Comparison of ENCODE assay signal across 18 cellular contexts in the genomic region with DNA sequence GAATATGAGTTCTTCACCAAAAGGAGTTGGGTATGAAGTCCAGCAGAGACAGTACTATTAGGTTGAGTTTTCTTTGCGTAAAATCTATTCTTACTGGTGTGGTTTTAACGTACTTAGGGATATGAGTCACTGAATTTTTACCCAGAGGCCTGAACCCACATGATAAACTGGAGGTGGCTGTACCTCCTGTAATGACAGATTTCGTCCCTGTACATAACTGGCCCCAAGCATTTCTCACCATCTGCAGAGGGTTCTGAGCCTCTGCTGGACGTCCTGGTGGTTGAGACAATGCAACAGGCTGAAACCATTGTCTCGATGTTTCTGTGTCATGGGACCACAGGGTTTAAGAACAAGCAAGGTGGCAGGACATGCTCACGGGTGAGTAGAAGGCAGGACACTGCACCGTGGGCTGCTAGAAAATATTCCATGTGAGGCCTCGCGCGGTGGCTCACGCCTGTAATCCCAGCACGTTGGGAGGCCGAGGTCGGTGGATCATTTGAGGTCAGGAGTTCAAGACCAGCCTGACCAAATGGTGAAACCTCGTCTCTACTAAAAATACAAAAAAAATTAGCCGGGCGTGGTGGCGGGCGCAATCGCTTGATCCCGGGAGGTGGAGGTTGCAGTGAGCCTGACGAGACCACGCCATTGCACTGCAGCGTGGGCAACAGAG.
A peak's percentile ranks its signal among the peaks of the same experiment; 100 is the strongest.
DNase-seq lines count a peak whose midpoint lies in the region; ATAC-seq and TF ChIP-seq lines count a peak whose summit lies in the region.
"Had no signal": no experiment of that assay in that cellular context is flagged by ENCODE, and none has a peak within 500 bp of the region (broad histone marks: within the 10 kb centered on the region; RNA-seq: fewer than 3 reads in every experiment).

No MANE protein-coding gene starts in this region.

- peak overlapping the region in 2 of 4 donors; percentile 26 to 92 for H3K4me3 Mint-ChIP-seq in CD4-positive, CD25-positive, alpha-beta regulatory T cell
- H3K4me3 Mint-ChIP-seq in HFFc6 (no peak overlapping the region; the same call in 1 of the 2 replicates), chondrocyte (ENCODE audit: unreplicated experiment) (no peak overlapping the region)
- H3K4me3 Mint-ChIP-seq: type B pancreatic cell had no signal

- no peaks in the 10 kb centered on the region for H3K36me3 Mint-ChIP-seq in CD4-positive, CD25-positive, alpha-beta regulatory T cell
- H3K36me3 Mint-ChIP-seq in HFFc6 (ENCODE audit: low read depth) (no peaks in the 10 kb centered on the region), chondrocyte (ENCODE audit: low read depth) (no peaks in the 10 kb centered on the region)
- H3K36me3 Mint-ChIP-seq: type B pancreatic cell had no signal

- no peak for TF ChIP-seq POLR2A in esophagus squamous epithelium (IDR thresholded peaks at IDR 0.05)

- no peaks in the 10 kb centered on the region for H3K9me3 ChIP-seq in CD4-positive, CD25-positive, alpha-beta regulatory T cell (ENCODE audit: control insufficient read depth in 2 of 2, low read length in 2 of 2)
- H3K9me3 ChIP-seq in SJSA1 (replicated peaks) (no peaks in the 10 kb centered on the region), SJCRH30 (replicated peaks) (no peaks in the 10 kb centered on the region), esophagus squamous epithelium (no peaks in the 10 kb centered on the region)

- H3K4me1 Mint-ChIP-seq in CD4-positive, CD25-positive, alpha-beta regulatory T cell, result peaks cover 2 to 44% (median 28%) of the 10 kb centered on the region in 4 donors
- peaks cover 31% of the 10 kb centered on the region for H3K4me1 Mint-ChIP-seq in HFFc6 (ENCODE audit: low read depth)
- H3K4me1 Mint-ChIP-seq in chondrocyte (ENCODE audit: low read depth), result peaks cover 27% of the 10 kb centered on the region

- ATAC-seq in CD4-positive, CD25-positive, alpha-beta regulatory T cell (ENCODE audit: low read depth in 2 of 2), result no peak
- no peak for ATAC-seq in GM21825 (IDR thresholded peaks at IDR 0.05; ENCODE audit: unreplicated experiment)
- ATAC-seq: left colon had no signal

- intact Hi-C loops in esophagus squamous epithelium (cut with DNase I), result no loop called here

- H3K9me3 Mint-ChIP-seq in CD4-positive, CD25-positive, alpha-beta regulatory T cell, result no peaks in the 10 kb centered on the region
- H3K9me3 Mint-ChIP-seq in HFFc6, result no peaks in the 10 kb centered on the region; the same call in 1 of the 2 replicates
- no peaks in the 10 kb centered on the region for H3K9me3 Mint-ChIP-seq in chondrocyte (ENCODE audit: low read depth)
- H3K9me3 Mint-ChIP-seq: type B pancreatic cell had no signal

- H3K36me3 ChIP-seq in CD4-positive, CD25-positive, alpha-beta regulatory T cell (ENCODE audit: control insufficient read depth, insufficient read depth, low read length), result no peaks in the 10 kb centered on the region
- H3K36me3 ChIP-seq in SJSA1 (no peaks in the 10 kb centered on the region), SJCRH30 (peaks cover 18% of the 10 kb centered on the region), esophagus squamous epithelium (no peaks in the 10 kb centered on the region)

- no peak overlapping the region for H3K27ac ChIP-seq in CD4-positive, CD25-positive, alpha-beta regulatory T cell (ENCODE audit: insufficient read depth, low read length, poor library complexity, severe bottlenecking)
- H3K27ac ChIP-seq in SJSA1, result peak overlapping the region; percentile 23; the same call in 1 of the 2 replicates
- H3K27ac ChIP-seq in SJCRH30, result no peak overlapping the region
- no peak overlapping the region for H3K27ac ChIP-seq in esophagus squamous epithelium

- peak overlapping the region in 2 of 3 donors; percentile 66 to 93 for H3K27ac Mint-ChIP-seq in CD4-positive, CD25-positive, alpha-beta regulatory T cell
- H3K27ac Mint-ChIP-seq in HFFc6 (no peak overlapping the region), chondrocyte (ENCODE audit: unreplicated experiment) (no peak overlapping the region)
- H3K27ac Mint-ChIP-seq: B cell, type B pancreatic cell had no signal

- no peaks in the 10 kb centered on the region for H3K27me3 Mint-ChIP-seq in CD4-positive, CD25-positive, alpha-beta regulatory T cell
- H3K27me3 Mint-ChIP-seq in HFFc6 (ENCODE audit: insufficient read depth), result peaks cover 38% of the 10 kb centered on the region
- peaks cover 3% of the 10 kb centered on the region for H3K27me3 Mint-ChIP-seq in chondrocyte (ENCODE audit: low read depth)
- H3K27me3 Mint-ChIP-seq: B cell, type B pancreatic cell had no signal

- no peaks in the 10 kb centered on the region for H3K27me3 ChIP-seq in CD4-positive, CD25-positive, alpha-beta regulatory T cell (ENCODE audit: control insufficient read depth, insufficient read depth, low read length)
- H3K27me3 ChIP-seq in SJSA1 (replicated peaks) (no peaks in the 10 kb centered on the region), SJCRH30 (no peaks in the 10 kb centered on the region), esophagus squamous epithelium (no peaks in the 10 kb centered on the region)

- TF ChIP-seq CTCF in HFFc6 (IDR thresholded peaks at IDR 0.05), result no peak
- no peak for TF ChIP-seq CTCF in chondrocyte (IDR thresholded peaks at IDR 0.05)
- TF ChIP-seq CTCF in esophagus squamous epithelium (IDR thresholded peaks at IDR 0.05), result no peak

- no peak for DNase-seq in CD4-positive, CD25-positive, alpha-beta regulatory T cell
- peak; percentile 18 for DNase-seq in HFFc6
- DNase-seq in SJSA1 (ENCODE audit: low read depth in 1 of 2, low spot score in 2 of 2), result peak in 1 of 2 experiments; percentile 42
- DNase-seq in chondrocyte (ENCODE audit: low spot score), result peak; percentile 56
- DNase-seq in SJCRH30, result no peak
- DNase-seq in SKM-1 (lab: John Stamatoyannopoulos, UW; ENCODE audit: unreplicated experiment), result no peak
- no peak for DNase-seq in esophagus squamous epithelium (lab: John Stamatoyannopoulos, UW)
- DNase-seq: activated T-cell treated with anti-CD3 and anti-CD28 coated beads for 4 hours, amniotic stem cell, dermis blood vessel endothelial cell, DND-41, KG1, left colon, NCI-H187, NCI-H82 had no signal

- no peak overlapping the region for H3K4me3 ChIP-seq in CD4-positive, CD25-positive, alpha-beta regulatory T cell (ENCODE audit: low read depth, low read length)
- H3K4me3 ChIP-seq in SJSA1 (no peak overlapping the region), SJCRH30 (no peak overlapping the region), esophagus squamous epithelium (no peak overlapping the region)

- 84 to 88% methylated on average over 22 to 24 of the region's 24 CpGs for WGBS in esophagus squamous epithelium, 2 donors

- H3K4me1 ChIP-seq in CD4-positive, CD25-positive, alpha-beta regulatory T cell (ENCODE audit: control insufficient read depth, insufficient read depth, low read length, poor library complexity, severe bottlenecking), result peaks cover 27% of the 10 kb centered on the region
- peaks cover 21% of the 10 kb centered on the region for H3K4me1 ChIP-seq in SJSA1 (replicated peaks)
- no peaks in the 10 kb centered on the region for H3K4me1 ChIP-seq in SJCRH30
- peaks cover 0 to 20% (median 6%) of the 10 kb centered on the region in 3 donors for H3K4me1 ChIP-seq in esophagus squamous epithelium

Comparison
In these comparisons a context has a peak if more than half of its experiments do, and no peak if none do; other contexts are left out.
1. DNase-seq: peak in HFFc6 (single experiment) and chondrocyte (single experiment); none in CD4-positive, CD25-positive, alpha-beta regulatory T cell (0 of 3), SJCRH30 (0 of 2), SKM-1 (single experiment) and esophagus squamous epithelium (single experiment).
2. H3K27ac Mint-ChIP-seq: peak in CD4-positive, CD25-positive, alpha-beta regulatory T cell (2 of 3); none in HFFc6 (single experiment) and chondrocyte (single experiment).